In the genomic region with DNA sequence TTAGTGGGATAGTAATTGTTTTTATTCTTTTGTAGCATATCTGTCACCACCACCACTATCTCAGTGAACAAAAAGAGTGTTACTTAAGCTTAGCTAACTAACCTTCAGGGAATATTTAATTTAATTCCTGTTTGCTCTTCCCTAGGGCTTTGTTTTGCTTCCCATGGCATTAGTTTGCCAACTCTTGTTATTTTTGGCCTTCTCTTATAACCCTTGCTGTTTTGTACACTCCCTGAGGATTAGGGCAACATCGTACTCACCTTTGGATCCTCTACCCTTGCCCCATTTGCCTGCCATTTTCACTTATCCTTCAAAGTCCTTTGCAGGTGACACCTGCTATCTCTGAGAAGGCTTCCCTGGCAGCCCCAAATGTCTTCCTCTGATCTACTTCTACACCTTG, we compare ENCODE assay signal across 25 cellular contexts. TPM values are rescaled to one million over a fixed set of nuclear protein-coding genes. Genes with fewer than 3 reads are reported as not detected.
"Had no signal": no experiment of that assay in that cellular context is flagged by ENCODE, and none has a peak within 500 bp of the region (broad histone marks: within the 10 kb centered on the region; RNA-seq: fewer than 3 reads in every experiment).

No MANE protein-coding gene starts in this region.

- H3K27ac ChIP-seq: adrenal gland, PC-9 had no signal

- H3K9me3 Mint-ChIP-seq: activated CD4-positive, alpha-beta memory T cell treated with anti-CD3 and anti-CD28 coated beads for 36 hours; activated CD4-positive, alpha-beta T cell treated with anti-CD3 and anti-CD28 coated beads, Interleukin-2, amount 10 ng/mL, durations not matched to agents 24 days and 14 days; activated naive CD8-positive, alpha-beta T cell treated with anti-CD3 and anti-CD28 coated beads, Interleukin-2, amount 10 ng/mL, durations not matched to agents 7 days and 5 days; T-helper 1 cell treated with Interleukin-12 subunit alpha and Interleukin-12 subunit beta and Interleukin-4 antibody, amounts not matched to agents 30 μg/mL and 1 μg/mL, for 36 hours had no signal

- H3K27me3 Mint-ChIP-seq: activated CD4-positive, alpha-beta memory T cell treated with anti-CD3 and anti-CD28 coated beads for 36 hours; activated CD4-positive, alpha-beta T cell treated with anti-CD3 and anti-CD28 coated beads, Interleukin-2, amount 10 ng/mL, durations not matched to agents 24 days and 14 days; activated naive CD8-positive, alpha-beta T cell treated with anti-CD3 and anti-CD28 coated beads, Interleukin-2, amount 10 ng/mL, durations not matched to agents 7 days and 5 days had no signal

- DNase-seq: activated CD4-positive, alpha-beta memory T cell treated with anti-CD3 and anti-CD28 coated beads for 36 hours; activated CD4-positive, alpha-beta T cell treated with anti-CD3 and anti-CD28 coated beads, Interleukin-2, amount 10 ng/mL, durations not matched to agents 24 days and 14 days; activated CD4-positive, CD25-positive, alpha-beta regulatory T cell treated with anti-CD3 and anti-CD28 coated beads, Interleukin-2, amount 50 U/mL, for 72 hours; activated naive CD4-positive, alpha-beta T cell treated with anti-CD3 and anti-CD28 coated beads, Interleukin-2, amount 50 U/mL, for 16 hours; activated naive CD8-positive, alpha-beta T cell treated with anti-CD3 and anti-CD28 coated beads, Interleukin-2, amount 10 ng/mL, durations not matched to agents 7 days and 5 days; activated T-cell treated with anti-CD3 and anti-CD28 coated beads for 4 hours; activated T-cell treated with anti-CD3 and anti-CD28 coated beads, Interleukin-2, amount 50 U/mL, for 48 hours; adrenal gland; anterior cingulate cortex; caudate nucleus; Kasumi-1; KBM-7; NCI-H1105 treated with DMSO at 0.1 percent for 48 hours; NCI-H1436 treated with DMSO at 0.1 percent for 48 hours; NCI-H1930; NCI-H2107; NCI-H2171 treated with DMSO at 0.1 percent for 48 hours; NCI-H226; NCI-H526; NCI-H82; PC-9; SHP77 treated with DMSO at 0.1 percent for 48 hours; T-helper 9 cell had no signal

- ATAC-seq: WTC11 had no signal

- H3K27ac Mint-ChIP-seq: activated CD4-positive, alpha-beta memory T cell treated with anti-CD3 and anti-CD28 coated beads for 36 hours; activated CD4-positive, alpha-beta T cell treated with anti-CD3 and anti-CD28 coated beads, Interleukin-2, amount 10 ng/mL, durations not matched to agents 24 days and 14 days; activated naive CD8-positive, alpha-beta T cell treated with anti-CD3 and anti-CD28 coated beads, Interleukin-2, amount 10 ng/mL, durations not matched to agents 7 days and 5 days; T-helper 1 cell treated with Interleukin-12 subunit alpha and Interleukin-12 subunit beta and Interleukin-4 antibody, amounts not matched to agents 30 μg/mL and 1 μg/mL, for 36 hours had no signal

- H3K36me3 ChIP-seq: adrenal gland had no signal

- H3K4me3 ChIP-seq: adrenal gland, PC-9 had no signal

- H3K4me3 Mint-ChIP-seq: activated CD4-positive, alpha-beta memory T cell treated with anti-CD3 and anti-CD28 coated beads for 36 hours; activated CD4-positive, alpha-beta T cell treated with anti-CD3 and anti-CD28 coated beads, Interleukin-2, amount 10 ng/mL, durations not matched to agents 24 days and 14 days; activated naive CD8-positive, alpha-beta T cell treated with anti-CD3 and anti-CD28 coated beads, Interleukin-2, amount 10 ng/mL, durations not matched to agents 7 days and 5 days; T-helper 1 cell treated with Interleukin-12 subunit alpha and Interleukin-12 subunit beta and Interleukin-4 antibody, amounts not matched to agents 30 μg/mL and 1 μg/mL, for 36 hours; WTC11 had no signal

- H3K9me3 ChIP-seq: adrenal gland had no signal

RNA-seq across cellular contexts. Expression of gene KIAA0319, which starts 44.6 kb away (rescaled TPM):
- total RNA-seq: activated CD4-positive, alpha-beta T cell treated with anti-CD3 and anti-CD28 coated beads, Interleukin-2, amount 10 ng/mL, durations not matched to agents 24 days and 14 days had no signal
